In the genomic region with DNA sequence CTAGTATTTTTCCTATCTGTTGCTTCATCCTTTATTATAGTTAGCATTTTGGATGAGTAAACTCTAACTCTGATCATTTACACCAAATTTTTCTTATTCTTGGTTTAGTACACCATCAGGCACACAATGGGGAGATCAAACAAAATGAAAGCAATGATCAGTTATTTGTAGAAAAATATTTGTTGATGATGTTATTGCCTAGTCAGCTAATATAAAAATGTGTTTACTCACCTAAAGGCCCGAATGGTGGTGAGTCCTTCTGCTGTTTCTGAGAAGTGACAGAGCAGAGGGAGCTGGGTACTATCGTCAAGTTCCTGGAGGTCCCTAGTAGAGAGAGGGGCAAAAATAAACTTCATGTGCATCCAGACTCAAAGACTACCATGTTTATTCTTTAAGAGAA, we compare ENCODE assay signal across 19 cellular contexts.
DNase-seq lines count a peak whose midpoint lies in the region; ATAC-seq, FAIRE-seq and TF ChIP-seq lines count a peak whose summit lies in the region.
"Had no signal": no experiment of that assay in that cellular context is flagged by ENCODE, and none has a peak within 500 bp of the region (broad histone marks: within the 10 kb centered on the region; RNA-seq: fewer than 3 reads in every experiment).

No MANE protein-coding gene starts in this region.

- TF ChIP-seq RAD21 in A549 (conservative IDR thresholded peaks at IDR 0.05 in 1 of 2, IDR thresholded peaks at IDR 0.05 in 1 of 2) (no peak), IMR-90 (IDR thresholded peaks at IDR 0.05; ENCODE audit: low read length) (no peak), H1 (IDR thresholded peaks at IDR 0.05 in 1 of 2, conservative IDR thresholded peaks at IDR 0.05 in 1 of 2; ENCODE audit: low read depth in 2 of 2, low read length in 2 of 2) (no peak)

- H3K79me2 ChIP-seq in H1 (ENCODE audit: control insufficient read depth in 1 of 2, insufficient read depth in 2 of 2, low read length in 2 of 2): no peaks in the 10 kb centered on the region

- ATAC-seq in A549: no peak
- ATAC-seq in IMR-90 (ENCODE audit: low read depth): no peak
- ATAC-seq: CD8-positive, alpha-beta T cell had no signal

- DNase-seq in A549 (ENCODE audit: low read depth in 1 of 2, low spot score in 1 of 2) (no peak), IMR-90 (no peak), H1 (ENCODE audit: low read depth in 1 of 2, low spot score in 2 of 2) (no peak), iPS-NIHi11 (ENCODE audit: low spot score) (no peak), HEK293T (ENCODE audit: extremely low spot score) (no peak)
- DNase-seq in stimulated activated CD4-positive, alpha-beta T cell treated with anti-CD3 and anti-CD28 coated beads, Interleukin-2, amount 100 ng/mL, for 48 hours: no peak
- DNase-seq: 8988T; AML-193; Caco-2; Calu3; CD4-positive, alpha-beta T cell; CD8-positive, alpha-beta T cell; DMS79 treated with DMSO at 0.1 percent for 48 hours; GF-D8 had no signal

- no peak overlapping the region for H3K23ac ChIP-seq in IMR-90 (ENCODE audit: low read depth, low read length)
- H3K23ac ChIP-seq in H1 (ENCODE audit: insufficient read length): no peak overlapping the region

- H4K5ac ChIP-seq in IMR-90 (ENCODE audit: low read depth, low read length): no peak overlapping the region
- no peak overlapping the region for H4K5ac ChIP-seq in H1 (ENCODE audit: insufficient read length, low read depth, low read length)

- H3K27me3 ChIP-seq in IMR-90 (ENCODE audit: control insufficient read depth, insufficient read depth, low read length) (no peaks in the 10 kb centered on the region), H1 (replicated peaks in 1 of 4; ENCODE audit: control insufficient read depth in 3 of 4, extremely low read depth in 1 of 4, insufficient read depth in 3 of 4, low read length in 3 of 4) (no peaks in the 10 kb centered on the region)
- H3K27me3 ChIP-seq: BLaER1 treated with 17β-estradiol and CSF1 and Interleukin-3, amounts not matched to agents 10 nM and 100 nM had no signal

- FAIRE-seq in A549 (lab: Jason Lieb, UNC): no peak
- no peak for FAIRE-seq in H1 (lab: Jason Lieb, UNC)
- FAIRE-seq: D721Med, GM12891, GM19239 had no signal

- H3K56ac ChIP-seq in IMR-90 (ENCODE audit: extremely low read depth, insufficient read depth, low read length): no peak overlapping the region
- H3K56ac ChIP-seq in H1 (replicated peaks; ENCODE audit: insufficient read length, low read depth, low read length): no peak overlapping the region

- H2AFZ ChIP-seq in IMR-90 (replicated peaks; ENCODE audit: low read length, poor library complexity) (no peak overlapping the region), H1 (ENCODE audit: low read length) (no peak overlapping the region)

- H3K4me3 ChIP-seq in A549 (no peak overlapping the region), IMR-90 (ENCODE audit: insufficient read depth, low read depth, low read length) (no peak overlapping the region), H1 (ENCODE audit: extremely low read depth in 1 of 4, insufficient read depth in 2 of 4, low read depth in 3 of 4, low read length in 4 of 4) (no peak overlapping the region)
- H3K4me3 ChIP-seq: BLaER1 treated with 17β-estradiol and CSF1 and Interleukin-3, amounts not matched to agents 10 nM and 100 nM had no signal

- intact Hi-C loops in IMR-90 (cut with micrococcal nuclease): no loop called here

- H3K4me2 ChIP-seq in A549: no peak overlapping the region
- H3K4me2 ChIP-seq in IMR-90 (ENCODE audit: low read depth, low read length): no peak overlapping the region
- no peak overlapping the region for H3K4me2 ChIP-seq in H1 (ENCODE audit: insufficient read depth in 1 of 2, low read depth in 2 of 2, low read length in 2 of 2)
- H3K4me2 ChIP-seq: BLaER1 treated with 17β-estradiol and CSF1 and Interleukin-3, amounts not matched to agents 10 nM and 100 nM had no signal

- H2BK12ac ChIP-seq in H1 (ENCODE audit: low read depth, low read length): no peak overlapping the region

- no peak overlapping the region for H2BK20ac ChIP-seq in IMR-90 (ENCODE audit: low read depth, low read length)
- no peak overlapping the region for H2BK20ac ChIP-seq in H1 (ENCODE audit: low read length)

- H2BK5ac ChIP-seq in IMR-90 (ENCODE audit: low read depth, low read length, poor library complexity, severe bottlenecking) (no peak overlapping the region), H1 (ENCODE audit: low read depth, low read length) (no peak overlapping the region)

- H4K91ac ChIP-seq in IMR-90 (ENCODE audit: insufficient read depth, low read depth, low read length): no peak overlapping the region
- H4K91ac ChIP-seq in H1 (replicated peaks; ENCODE audit: insufficient read length, low read length): no peak overlapping the region

- no peak for TF ChIP-seq CTCF in A549 (IDR thresholded peaks at IDR 0.05)
- TF ChIP-seq CTCF in IMR-90 (conservative IDR thresholded peaks at IDR 0.05; ENCODE audit: low read depth, low read length): no peak
- no peak for TF ChIP-seq CTCF in H1 (IDR thresholded peaks at IDR 0.05; ENCODE audit: control extremely low read depth in 1 of 3, insufficient read depth in 1 of 3, low read depth in 1 of 3, low read length in 3 of 3)

- no peaks in the 10 kb centered on the region; the same call in 1 of the 2 replicates for H3K23me2 ChIP-seq in H1 (ENCODE audit: low read depth, low read length)

- no peaks in the 10 kb centered on the region for H3K9me3 ChIP-seq in A549
- H3K9me3 ChIP-seq in IMR-90 (ENCODE audit: control insufficient read depth, insufficient read depth, low read length): no peaks in the 10 kb centered on the region
- no peaks in the 10 kb centered on the region for H3K9me3 ChIP-seq in H1 (ENCODE audit: insufficient read depth in 2 of 2, low read depth in 1 of 2, low read length in 1 of 2)
- H3K9me3 ChIP-seq: BLaER1 treated with 17β-estradiol and CSF1 and Interleukin-3, amounts not matched to agents 10 nM and 100 nM; Caco-2 had no signal

- H3K36me3 ChIP-seq in IMR-90 (ENCODE audit: control insufficient read depth, insufficient read depth, low read length) (no peaks in the 10 kb centered on the region), H1 (ENCODE audit: control insufficient read depth in 2 of 4, insufficient read depth in 4 of 4, low read length in 3 of 4) (no peaks in the 10 kb centered on the region)
- H3K36me3 ChIP-seq: BLaER1 treated with 17β-estradiol and CSF1 and Interleukin-3, amounts not matched to agents 10 nM and 100 nM had no signal

- H3K4ac ChIP-seq in IMR-90 (ENCODE audit: low read depth, low read length) (no peak overlapping the region), H1 (replicated peaks; ENCODE audit: insufficient read length, low read depth, low read length) (no peak overlapping the region)

- H4K8ac ChIP-seq in IMR-90 (ENCODE audit: low read depth in 2 of 2, low read length in 2 of 2): no peak overlapping the region
- H4K8ac ChIP-seq in H1 (ENCODE audit: extremely low read depth, insufficient read depth, low read length): no peak overlapping the region

- POLR2A ChIA-PET in A549 (lab: Yijun Ruan, JAX): no interaction called here
- POLR2A ChIA-PET in IMR-90 (lab: Charles Lee; ENCODE audit: unreplicated experiment): no interaction called here
- POLR2A ChIA-PET in H1 (lab: Charles Lee; ENCODE audit: partially characterized antibody): no interaction called here
- POLR2A ChIA-PET in HEK293T (lab: Yijun Ruan, JAX): no interaction called here

- no peak overlapping the region for H2BK120ac ChIP-seq in IMR-90 (ENCODE audit: low read depth, low read length)
- H2BK120ac ChIP-seq in H1 (replicated peaks; ENCODE audit: low read depth, low read length): no peak overlapping the region

- H2AK9ac ChIP-seq in IMR-90 (replicated peaks; ENCODE audit: low read depth, low read length, poor library complexity): no peak overlapping the region

- no peaks in the 10 kb centered on the region for H4K20me1 ChIP-seq in IMR-90 (ENCODE audit: insufficient read depth, low read length)
- no peaks in the 10 kb centered on the region for H4K20me1 ChIP-seq in H1 (replicated peaks in 1 of 2; ENCODE audit: control insufficient read depth in 1 of 2, insufficient read depth in 2 of 2, low read length in 2 of 2)
- H4K20me1 ChIP-seq: BLaER1 treated with 17β-estradiol and CSF1 and Interleukin-3, amounts not matched to agents 10 nM and 100 nM had no signal

- CTCF ChIA-PET in A549 (lab: Yijun Ruan, JAX): no interaction called here
- CTCF ChIA-PET in IMR-90 (lab: Yijun Ruan, JAX): interaction anchor here (0.7 kb wide), 1 partner anchor 117 kb away, joined by 3 read pairs; no protein-coding TSS in a partner anchor
- CTCF ChIA-PET in H1 (lab: Charles Lee; ENCODE audit: partially characterized antibody): interaction anchor here (0.8 kb wide), 1 partner anchor 12 kb away, joined by 3 read pairs; no protein-coding TSS in a partner anchor
- CTCF ChIA-PET in HEK293T (lab: Yijun Ruan, JAX): no interaction called here

- no peak overlapping the region for H3K14ac ChIP-seq in IMR-90 (replicated peaks; ENCODE audit: low read depth, low read length)
- no peak overlapping the region for H3K14ac ChIP-seq in H1 (ENCODE audit: insufficient read length)

- no peak overlapping the region for H3K9ac ChIP-seq in IMR-90 (ENCODE audit: low read depth, low read length)
- H3K9ac ChIP-seq in H1 (replicated peaks in 1 of 4; ENCODE audit: extremely low read depth in 1 of 4, low read depth in 3 of 4, low read length in 3 of 4): no peak overlapping the region
- H3K9ac ChIP-seq: BLaER1 treated with 17β-estradiol and CSF1 and Interleukin-3, amounts not matched to agents 10 nM and 100 nM had no signal

- H2BK15ac ChIP-seq in IMR-90 (ENCODE audit: low read depth, low read length) (no peak overlapping the region), H1 (ENCODE audit: low read length) (no peak overlapping the region)

- in situ Hi-C loops in IMR-90 (cut with MboI; ENCODE audit: low sequenced_read_pairs): no loop called here

- TF ChIP-seq EP300 in A549 (IDR thresholded peaks at IDR 0.05): no peak
- no peak for TF ChIP-seq EP300 in H1 (IDR thresholded peaks at IDR 0.05; ENCODE audit: borderline replicate concordance in 1 of 2, low read depth in 2 of 2, low read length in 2 of 2)

- H3K18ac ChIP-seq in IMR-90 (ENCODE audit: low read depth, low read length) (no peak overlapping the region), H1 (ENCODE audit: extremely low read depth, low read length) (no peak overlapping the region)

- 54% methylated on average over 2 of the region's 2 CpGs for WGBS in A549 (ENCODE audit: missing lambda C conversion rate)
- WGBS in IMR-90 (ENCODE audit: extremely low coverage in 2 of 2, insufficient read length in 1 of 2), 2 experiments: no CpG with 5 or more reads among the region's 2 CpGs
- WGBS in H1 (ENCODE audit: extremely low coverage in 1 of 2, insufficient coverage in 1 of 2, insufficient read length in 1 of 2, insufficient replicate concordance in 2 of 2, low coverage in 1 of 2, low lambda C conversion rate in 2 of 2, missing lambda C conversion rate in 1 of 2), 2 experiments: 81% methylated on average over 2 of the region's 2 CpGs; no CpG with 5 or more reads in 1 of the 2 experiments

- H3K79me1 ChIP-seq in IMR-90 (ENCODE audit: low read depth in 1 of 2, low read length in 2 of 2): no peaks in the 10 kb centered on the region
- H3K79me1 ChIP-seq in H1 (ENCODE audit: low read depth, low read length): no peaks in the 10 kb centered on the region

- H3K27ac ChIP-seq in A549 (no peak overlapping the region), IMR-90 (ENCODE audit: insufficient read depth, low read length) (no peak overlapping the region), H1 (ENCODE audit: low read depth, low read length) (no peak overlapping the region)
- H3K27ac ChIP-seq: BLaER1 treated with 17β-estradiol and CSF1 and Interleukin-3, amounts not matched to agents 10 nM and 100 nM; C4-2B had no signal

- no peaks in the 10 kb centered on the region for H3K9me1 ChIP-seq in IMR-90 (ENCODE audit: insufficient read depth, low read length)

- BruUV-seq in IMR-90 (replicated peaks; lab: Mats Ljungman, UMichigan): no TSS peak

- H3K4me1 ChIP-seq in A549 (no peaks in the 10 kb centered on the region), IMR-90 (ENCODE audit: control insufficient read depth, insufficient read depth, low read length) (no peaks in the 10 kb centered on the region), H1 (replicated peaks in 1 of 4; ENCODE audit: control insufficient read depth in 3 of 4, insufficient read depth in 4 of 4, low read length in 3 of 4) (no peaks in the 10 kb centered on the region)
- H3K4me1 ChIP-seq: BLaER1 treated with 17β-estradiol and CSF1 and Interleukin-3, amounts not matched to agents 10 nM and 100 nM; Caco-2 had no signal

- H2AK5ac ChIP-seq in IMR-90 (ENCODE audit: low read depth, low read length) (no peak overlapping the region), H1 (ENCODE audit: low read depth, low read length) (no peak overlapping the region)

- dilution Hi-C loops in IMR-90 (cut with HindIII; ENCODE audit: low sequenced_read_pairs, unreplicated experiment): no loop called here

- TF ChIP-seq POLR2A in A549 (IDR thresholded peaks at IDR 0.05; ENCODE audit: low read length): no peak
- TF ChIP-seq POLR2A in IMR-90 (IDR thresholded peaks at IDR 0.05; ENCODE audit: low read depth, low read length): no peak
- no peak for TF ChIP-seq POLR2A in H1 (IDR thresholded peaks at IDR 0.05; ENCODE audit: control extremely low read depth in 1 of 2, low read depth in 2 of 2, low read length in 2 of 2)

Comparison
In these comparisons a context has a peak if more than half of its experiments do, and no peak if none do; other contexts are left out.
1. CTCF ChIA-PET loops: an anchor here in IMR-90 (0.7 kb wide) and H1 (0.8 kb wide); none called in A549 and HEK293T.
2. Of the 18 proteins assayed by ChIP-seq in both H1 and A549: peak only in H1: none; only in A549: none; in both: MAFK; in neither: 17.